In genomic region chr2:88669371-88670214, GRCh38 we compare ENCODE assay signal across 1 cellular context.
TF ChIP-seq lines count a peak whose summit lies in the region.

No MANE protein-coding gene starts in this region.

TF ChIP-seq in K562, 482 proteins besides CTCF, POLR2A, EP300 and RAD21:
- peak; percentile 41 for TF ChIP-seq SMC3 (conservative IDR thresholded peaks at IDR 0.05; ENCODE audit: insufficient read depth, low read depth, low read length)
- TF ChIP-seq ARID3B (CRISPR knock-in tag; IDR thresholded peaks at IDR 0.05; ENCODE audit: borderline replicate concordance), result no peak
- no peak for TF ChIP-seq ARID2 (IDR thresholded peaks at IDR 0.05)
- no peak for TF ChIP-seq ZBTB17 (CRISPR knock-in tag; IDR thresholded peaks at IDR 0.05)
- TF ChIP-seq HMG20A (CRISPR knock-in tag; conservative IDR thresholded peaks at IDR 0.05), result no peak
- TF ChIP-seq, protein P1, sequence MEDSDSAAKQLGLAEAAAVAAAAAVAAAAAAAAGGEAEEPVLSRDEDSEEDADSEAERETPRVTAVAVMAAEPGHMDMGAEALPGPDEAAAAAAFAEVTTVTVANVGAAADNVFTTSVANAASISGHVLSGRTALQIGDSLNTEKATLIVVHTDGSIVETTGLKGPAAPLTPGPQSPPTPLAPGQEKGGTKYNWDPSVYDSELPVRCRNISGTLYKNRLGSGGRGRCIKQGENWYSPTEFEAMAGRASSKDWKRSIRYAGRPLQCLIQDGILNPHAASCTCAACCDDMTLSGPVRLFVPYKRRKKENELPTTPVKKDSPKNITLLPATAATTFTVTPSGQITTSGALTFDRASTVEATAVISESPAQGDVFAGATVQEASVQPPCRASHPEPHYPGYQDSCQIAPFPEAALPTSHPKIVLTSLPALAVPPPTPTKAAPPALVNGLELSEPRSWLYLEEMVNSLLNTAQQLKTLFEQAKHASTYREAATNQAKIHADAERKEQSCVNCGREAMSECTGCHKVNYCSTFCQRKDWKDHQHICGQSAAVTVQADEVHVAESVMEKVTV (CRISPR knock-in tag; IDR thresholded peaks at IDR 0.05), result peak; percentile 71
- no peak for TF ChIP-seq ZNF695 (CRISPR knock-in tag; IDR thresholded peaks at IDR 0.05)
- TF ChIP-seq DACH1 (IDR thresholded peaks at IDR 0.05; ENCODE audit: partially characterized antibody), result no peak
